ENCODE assay signal across 16 cellular contexts in genomic region chr4:76458297-76458696, GRCh38. TPM values are rescaled to one million over a fixed set of nuclear protein-coding genes. Genes with fewer than 3 reads are reported as not detected.
DNase-seq lines count a peak whose midpoint lies in the region; ATAC-seq and TF ChIP-seq lines count a peak whose summit lies in the region.
"Had no signal": no experiment of that assay in that cellular context is flagged by ENCODE, and none has a peak within 500 bp of the region (broad histone marks: within the 10 kb centered on the region; RNA-seq: fewer than 3 reads in every experiment).

No MANE protein-coding gene starts in this region.

- H3K36me3 ChIP-seq in neuron (ENCODE audit: insufficient read depth, low read length): no peaks in the 10 kb centered on the region

- no peak overlapping the region for H3K14ac ChIP-seq in H9 (ENCODE audit: insufficient read depth, low read length)

- no peaks in the 10 kb centered on the region for H3K23me2 ChIP-seq in H9 (ENCODE audit: insufficient read length, low read depth, low read length, poor library complexity, severe bottlenecking)

- no peaks in the 10 kb centered on the region for H4K20me1 ChIP-seq in H9 (ENCODE audit: control insufficient read depth, insufficient read depth, insufficient read length)

- H4K8ac ChIP-seq in H9 (replicated peaks; ENCODE audit: insufficient read length, low read depth, low read length): no peak overlapping the region

- no peak overlapping the region for H3K56ac ChIP-seq in H9 (ENCODE audit: insufficient read length, low read depth, low read length)

- H3K9me3 ChIP-seq in H9 (ENCODE audit: control insufficient read depth, low read depth, low read length) (peaks cover 5% of the 10 kb centered on the region), neuron (ENCODE audit: low read length) (peaks cover 2% of the 10 kb centered on the region)

- H3K9me3 Mint-ChIP-seq in H9: peaks cover 7 to 18% of the 10 kb centered on the region in 2 experiments
- H3K9me3 Mint-ChIP-seq in stimulated activated naive B cell treated with anti-CD40 and anti-IgM and Interleukin-4, amounts not matched to agents 10 μg/mL and 1 μg/mL and 100 μg/mL, for 72 hours: peaks cover 7 to 8% of the 10 kb centered on the region in 2 donors

- H2AK5ac ChIP-seq in H9 (ENCODE audit: insufficient read length, low read length): no peak overlapping the region

- DNase-seq in H9 (no peak), amniotic epithelial cell (ENCODE audit: low read depth) (peak; percentile 81), foreskin keratinocyte (no peak), substantia nigra (lab: John Stamatoyannopoulos, UW) (no peak), T-helper 2 cell (no peak)
- DNase-seq in stimulated activated naive B cell treated with anti-CD40 and anti-IgM and Interleukin-4, amounts not matched to agents 10 μg/mL and 1 μg/mL and 100 μg/mL, for 72 hours: no peak
- DNase-seq: activated CD4-positive, alpha-beta T cell treated with anti-CD3 and anti-CD28 coated beads for 1 hour; CD4-positive, CD25-positive, alpha-beta regulatory T cell; NCI-H1694; stimulated activated CD4-positive, alpha-beta T cell treated with anti-CD3 and anti-CD28 coated beads, Interleukin-12 subunit alpha, Interleukin-12 subunit beta, amount 100 ng/mL, for 4 hours had no signal

- no peak overlapping the region for H2BK120ac ChIP-seq in H9 (ENCODE audit: low read depth, low read length, poor library complexity, severe bottlenecking)

- H2BK15ac ChIP-seq in H9 (ENCODE audit: low read depth, low read length): no peak overlapping the region

- TF ChIP-seq CTCF in H9 (conservative IDR thresholded peaks at IDR 0.05) (no peak), foreskin keratinocyte (conservative IDR thresholded peaks at IDR 0.05) (no peak)

- H3K4me1 ChIP-seq in H9 (ENCODE audit: insufficient read depth, low read length): peaks cover 4% of the 10 kb centered on the region; the same call in 1 of the 2 replicates
- peaks cover 22% of the 10 kb centered on the region for H3K4me1 ChIP-seq in foreskin keratinocyte
- peaks cover 31% of the 10 kb centered on the region for H3K4me1 ChIP-seq in neuron (ENCODE audit: insufficient read depth, low read length)

- H3K79me2 ChIP-seq in H9 (ENCODE audit: insufficient read depth, low read length): no peaks in the 10 kb centered on the region

- H3K4me3 Mint-ChIP-seq in H9: no peak overlapping the region
- no peak overlapping the region for H3K4me3 Mint-ChIP-seq in stimulated activated naive B cell treated with anti-CD40 and anti-IgM and Interleukin-4, amounts not matched to agents 10 μg/mL and 1 μg/mL and 100 μg/mL, for 72 hours
- H3K4me3 Mint-ChIP-seq: CD4-positive, CD25-positive, alpha-beta regulatory T cell; central memory CD8-positive, alpha-beta T cell; memory B cell had no signal

- no peak overlapping the region for H3K23ac ChIP-seq in H9 (ENCODE audit: insufficient read length, low read depth, low read length)

- no peak overlapping the region for H2AFZ ChIP-seq in H9 (ENCODE audit: low read length)
- H2AFZ ChIP-seq in neuron (ENCODE audit: low read depth, low read length): no peak overlapping the region

- H3K36me3 Mint-ChIP-seq in H9 (ENCODE audit: insufficient read depth in 1 of 3, low read depth in 3 of 3): peaks cover 8 to 19% (median 18%) of the 10 kb centered on the region in 3 experiments
- H3K36me3 Mint-ChIP-seq in stimulated activated naive B cell treated with anti-CD40 and anti-IgM and Interleukin-4, amounts not matched to agents 10 μg/mL and 1 μg/mL and 100 μg/mL, for 72 hours: no peaks in the 10 kb centered on the region
- H3K36me3 Mint-ChIP-seq: CD4-positive, CD25-positive, alpha-beta regulatory T cell had no signal

- H3K79me1 ChIP-seq in H9 (ENCODE audit: insufficient read depth, low read depth, low read length, poor library complexity, severe bottlenecking): no peaks in the 10 kb centered on the region

- H3K27ac ChIP-seq in H9 (ENCODE audit: insufficient read length, low read depth, low read length) (peak overlapping the region; percentile 96), foreskin keratinocyte (peak overlapping the region; percentile 68), substantia nigra (ENCODE audit: low read depth, low read length, poor library complexity, severe bottlenecking) (no peak overlapping the region)

- H3K27me3 ChIP-seq in H9 (ENCODE audit: insufficient read depth, low read length) (no peaks in the 10 kb centered on the region), foreskin keratinocyte (no peaks in the 10 kb centered on the region), neuron (ENCODE audit: insufficient read depth, low read length) (no peaks in the 10 kb centered on the region)

- no peak overlapping the region for H3K4ac ChIP-seq in H9 (ENCODE audit: low read depth, low read length)

- peaks cover 34 to 37% of the 10 kb centered on the region in 2 experiments for H3K4me1 Mint-ChIP-seq in H9
- H3K4me1 Mint-ChIP-seq in stimulated activated naive B cell treated with anti-CD40 and anti-IgM and Interleukin-4, amounts not matched to agents 10 μg/mL and 1 μg/mL and 100 μg/mL, for 72 hours: no peaks in the 10 kb centered on the region
- H3K4me1 Mint-ChIP-seq: CD4-positive, CD25-positive, alpha-beta regulatory T cell; central memory CD8-positive, alpha-beta T cell; memory B cell had no signal

- H2BK12ac ChIP-seq in H9 (ENCODE audit: insufficient read length, low read depth, low read length): no peak overlapping the region

- H3T11ph ChIP-seq in H9 (ENCODE audit: low read length): peak overlapping the region; percentile 67

- H3K27ac Mint-ChIP-seq in H9: peak overlapping the region; percentile 47 to 98 (median 97); a peak in 6 of 7 replicates
- H3K27ac Mint-ChIP-seq in stimulated activated naive B cell treated with anti-CD40 and anti-IgM and Interleukin-4, amounts not matched to agents 10 μg/mL and 1 μg/mL and 100 μg/mL, for 72 hours: no peak overlapping the region
- H3K27ac Mint-ChIP-seq: CD4-positive, CD25-positive, alpha-beta regulatory T cell; memory B cell had no signal

- H4K5ac ChIP-seq in H9 (ENCODE audit: insufficient read length, low read depth, low read length): no peak overlapping the region

- H2BK5ac ChIP-seq in H9 (ENCODE audit: insufficient read length, low read length): no peak overlapping the region

- no peak overlapping the region for H2BK20ac ChIP-seq in H9 (ENCODE audit: low read depth, low read length, poor library complexity, severe bottlenecking)

- H3K9ac ChIP-seq in H9 (ENCODE audit: extremely low read depth, insufficient read length, low read length): no peak overlapping the region

- no peak overlapping the region for H3K4me2 ChIP-seq in H9 (ENCODE audit: insufficient read depth, insufficient read length, low read length)

- peak overlapping the region; percentile 49 for H3K4me3 ChIP-seq in neuron (ENCODE audit: low read length)

- no peak for ATAC-seq in foreskin keratinocyte
- no peak for ATAC-seq in GM21526 (IDR thresholded peaks at IDR 0.05; ENCODE audit: low FRiP score, unreplicated experiment)
- no peak for ATAC-seq in stimulated activated naive B cell treated with anti-CD40 and anti-IgM and Interleukin-4, amounts not matched to agents 10 μg/mL and 1 μg/mL and 100 μg/mL, for 72 hours (replicated peaks)

- no peaks in the 10 kb centered on the region for H3K27me3 Mint-ChIP-seq in H9 (ENCODE audit: low read depth)
- H3K27me3 Mint-ChIP-seq in stimulated activated naive B cell treated with anti-CD40 and anti-IgM and Interleukin-4, amounts not matched to agents 10 μg/mL and 1 μg/mL and 100 μg/mL, for 72 hours: peaks cover 3 to 6% of the 10 kb centered on the region in 2 donors

- no peak overlapping the region for H4K91ac ChIP-seq in H9 (ENCODE audit: insufficient read length, low read depth, low read length)

- H3K18ac ChIP-seq in H9 (ENCODE audit: insufficient read length, low read depth, low read length): no peak overlapping the region

- WGBS in H9 (ENCODE audit: extremely low coverage, insufficient read length, low lambda C conversion rate): no CpG with 5 or more reads among the region's 2 CpGs

RNA-seq across cellular contexts. Expression of gene SHROOM3, which starts 23.3 kb away (rescaled TPM):
- 27.0 and 27.6 TPM in 2 replicates for total RNA-seq in H9 (2021)
- 18.3 and 22.8 TPM in 2 replicates for total RNA-seq in foreskin keratinocyte
- 3.0 and 3.1 TPM in 2 replicates for polyA plus RNA-seq in foreskin keratinocyte
- total RNA-seq: CD4-positive, CD25-positive, alpha-beta regulatory T cell had no signal
- polyA plus RNA-seq: CD4-positive, CD25-positive, alpha-beta regulatory T cell had no signal

RNA-seq across cellular contexts. Expression of gene CCDC158, which starts 37.4 kb away (rescaled TPM):
- 0.09 TPM in 1 of 2 replicates, not detected in the other for total RNA-seq in H9 (2021)
- not detected in 2 replicates for total RNA-seq in foreskin keratinocyte
- not detected in 2 replicates for polyA plus RNA-seq in foreskin keratinocyte
- total RNA-seq: CD4-positive, CD25-positive, alpha-beta regulatory T cell had no signal
- polyA plus RNA-seq: AG04450; CD4-positive, CD25-positive, alpha-beta regulatory T cell; neural cell had no signal
